In genomic region chr17:78127240-78127887, GRCh38 we compare ENCODE assay signal across 8 cellular contexts.
DNase-seq lines count a peak whose midpoint lies in the region; ATAC-seq and FAIRE-seq lines count a peak whose summit lies in the region.

No MANE protein-coding gene starts in this region.

- no peak for FAIRE-seq in HTR-8/SVneo (lab: Jason Lieb, UNC)

- no peak for DNase-seq in HAP-1 (ENCODE audit: low spot score in 2 of 2)
- DNase-seq in T-helper 2 cell, result peak in 3 of 5 experiments; percentile 59 to 90 (median 67)
- DNase-seq in caudate nucleus (lab: John Stamatoyannopoulos, UW), result peak in 58 of 61 donors; percentile 51 to 95 (median 85)
- DNase-seq in left kidney (ENCODE audit: low read depth, low spot score), result peak; percentile 84
- peak; percentile 28 for DNase-seq in stimulated activated CD8-positive, alpha-beta memory T cell treated with anti-CD3 and anti-CD28 coated beads, Interleukin-15, amount 100 ng/mL, for 1 hour (ENCODE audit: low read depth)
- no peak for DNase-seq in HTR-8/SVneo (ENCODE audit: insufficient read length, low spot score)

- H3K36me3 ChIP-seq in HAP-1 (replicated peaks), result no peaks in the 10 kb centered on the region

- H3K27ac ChIP-seq in caudate nucleus (ENCODE audit: low read depth, low read length), result peak overlapping the region; percentile 98

- H3K4me1 ChIP-seq in HAP-1, result peaks cover 4% of the 10 kb centered on the region; the same call in 1 of the 2 replicates

- H3K27me3 ChIP-seq in HAP-1 (ENCODE audit: low read depth), result peaks cover 3% of the 10 kb centered on the region

- in situ Hi-C loops in HAP-1 (cut with MboI; ENCODE audit: low sequenced_read_pairs), result no loop called here

- ATAC-seq in HG03108 (IDR thresholded peaks at IDR 0.05; ENCODE audit: unreplicated experiment) (no peak), HG02588 (IDR thresholded peaks at IDR 0.05; ENCODE audit: unreplicated experiment) (no peak)

- peak overlapping the region; percentile 59 for H3K4me3 ChIP-seq in HAP-1

- no peaks in the 10 kb centered on the region for H3K9me3 ChIP-seq in HAP-1

Comparison
In these comparisons a context has a peak if more than half of its experiments do, and no peak if none do; other contexts are left out.
1. DNase-seq: peak in T-helper 2 cell (3 of 5), caudate nucleus (58 of 61), left kidney (single experiment) and stimulated activated CD8-positive, alpha-beta memory T cell treated with anti-CD3 and anti-CD28 coated beads, Interleukin-15, amount 100 ng/mL, for 1 hour (single experiment); none in HAP-1 (0 of 2) and HTR-8/SVneo (single experiment).